8 cellular contexts compared by ENCODE assay signal in the genomic region with DNA sequence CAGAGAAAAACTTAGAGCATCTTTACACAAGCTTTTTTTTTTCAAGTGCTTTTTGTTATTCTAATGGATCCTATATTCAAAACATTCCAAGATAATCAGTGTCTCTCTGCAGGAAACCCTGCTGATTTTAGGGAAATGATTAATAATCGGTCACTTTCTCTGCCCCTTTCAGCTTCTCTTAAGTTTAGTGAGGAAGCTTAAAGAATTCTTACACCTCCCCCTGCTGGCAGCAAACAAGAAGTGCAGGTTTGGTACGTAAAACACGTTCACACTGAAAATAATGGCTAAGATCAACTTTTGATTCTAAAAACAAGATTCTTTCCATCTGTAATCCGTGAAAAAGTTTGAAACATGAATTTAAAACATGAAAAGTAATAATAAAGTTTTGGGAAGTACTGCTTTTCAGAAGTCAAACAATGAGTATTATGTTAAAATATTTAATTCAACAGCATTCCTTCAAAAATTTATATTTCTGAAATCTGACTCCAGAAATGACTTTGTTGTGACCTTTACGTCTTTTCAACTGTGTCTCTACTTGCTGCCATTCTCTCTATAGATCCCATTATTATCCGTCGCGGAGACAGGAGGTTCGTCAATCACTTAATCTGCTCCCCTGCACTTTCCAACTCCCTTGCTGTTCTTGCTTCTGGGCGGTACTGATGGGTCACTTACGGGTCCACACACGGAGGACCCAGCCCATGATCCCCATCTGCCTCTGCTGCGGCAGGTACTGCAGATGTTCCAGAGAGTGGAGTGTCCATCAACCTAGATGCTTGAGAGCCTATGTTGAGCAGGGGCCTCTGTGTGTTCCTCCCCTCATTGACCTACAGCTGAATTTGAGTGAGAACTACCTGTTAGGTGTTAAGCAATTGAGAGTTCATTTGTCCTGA.
A peak's percentile ranks its signal among the peaks of the same experiment; 100 is the strongest.
DNase-seq lines count a peak whose midpoint lies in the region; ATAC-seq, FAIRE-seq and TF ChIP-seq lines count a peak whose summit lies in the region.

No MANE protein-coding gene starts in this region.

- H3K18ac ChIP-seq in H1 (ENCODE audit: extremely low read depth, low read length): no peak overlapping the region

- H3K23me2 ChIP-seq in H1 (ENCODE audit: low read depth, low read length): no peaks in the 10 kb centered on the region

- no peaks in the 10 kb centered on the region for H3K79me1 ChIP-seq in H1 (ENCODE audit: low read depth, low read length)

- no peaks in the 10 kb centered on the region for H4K20me1 ChIP-seq in H1 (replicated peaks in 1 of 2; ENCODE audit: control insufficient read depth in 1 of 2, insufficient read depth in 2 of 2, low read length in 2 of 2)

- peak; percentile 88 to 90 for TF ChIP-seq RAD21 in H1 (IDR thresholded peaks at IDR 0.05 in 1 of 2, conservative IDR thresholded peaks at IDR 0.05 in 1 of 2; ENCODE audit: low read depth in 2 of 2, low read length in 2 of 2)

- no peak overlapping the region for H3K4me2 ChIP-seq in H1 (ENCODE audit: insufficient read depth in 1 of 2, low read depth in 2 of 2, low read length in 2 of 2)

- no peaks in the 10 kb centered on the region for H3K9me3 ChIP-seq in H1 (ENCODE audit: insufficient read depth in 2 of 2, low read depth in 1 of 2, low read length in 1 of 2)

- H2AK5ac ChIP-seq in H1 (ENCODE audit: low read depth, low read length): no peak overlapping the region

- H3K27me3 Mint-ChIP-seq in type B pancreatic cell: peaks cover 30% of the 10 kb centered on the region

- DNase-seq in DMS53 treated with DMSO at 0.1 percent for 48 hours (lab: John Stamatoyannopoulos, UW; ENCODE audit: unreplicated experiment): peak; percentile 1
- DNase-seq in M059J (ENCODE audit: low read depth): peak; percentile 33
- DNase-seq in SKM-1 treated with dmso at 0.1 percent for 144 hours (lab: John Stamatoyannopoulos, UW; ENCODE audit: unreplicated experiment): peak; percentile 58
- DNase-seq in H1 (ENCODE audit: low read depth in 1 of 2, low spot score in 2 of 2): peak in 1 of 2 experiments; percentile 50
- DNase-seq in midbrain (lab: John Stamatoyannopoulos, UW): peak; percentile 78
- no peak for DNase-seq in type B pancreatic cell (ENCODE audit: extremely low spot score, unreplicated experiment)
- no peak for DNase-seq in occipital lobe (lab: John Stamatoyannopoulos, UW)

- H3K27me3 ChIP-seq in H1 (replicated peaks in 1 of 4; ENCODE audit: control insufficient read depth in 3 of 4, extremely low read depth in 1 of 4, insufficient read depth in 3 of 4, low read length in 3 of 4): no peaks in the 10 kb centered on the region

- H3K27ac Mint-ChIP-seq in type B pancreatic cell: no peak overlapping the region

- peak overlapping the region; percentile 91 for H2BK20ac ChIP-seq in H1 (ENCODE audit: low read length)

- peak; percentile 62 for FAIRE-seq in H1 (lab: Jason Lieb, UNC)

- no peak overlapping the region for H3K14ac ChIP-seq in H1 (ENCODE audit: insufficient read length)

- peak overlapping the region; percentile 94; the same call in 1 of the 2 replicates for H2BK12ac ChIP-seq in H1 (ENCODE audit: low read depth, low read length)

- no peak overlapping the region for H4K5ac ChIP-seq in H1 (ENCODE audit: insufficient read length, low read depth, low read length)

- peak overlapping the region; percentile 91; the same call in 1 of the 2 replicates for H2AFZ ChIP-seq in H1 (ENCODE audit: low read length)

- 61% methylated on average over 13 of the region's 13 CpGs; no CpG with 5 or more reads in 1 of the 2 experiments for WGBS in H1 (ENCODE audit: extremely low coverage in 1 of 2, insufficient coverage in 1 of 2, insufficient read length in 1 of 2, insufficient replicate concordance in 2 of 2, low coverage in 1 of 2, low lambda C conversion rate in 2 of 2, missing lambda C conversion rate in 1 of 2), 2 experiments

- no peaks in the 10 kb centered on the region for H3K36me3 Mint-ChIP-seq in type B pancreatic cell

- peak overlapping the region; percentile 31; the same call in 1 of the 2 replicates for H2BK15ac ChIP-seq in H1 (ENCODE audit: low read length)

- H3K79me2 ChIP-seq in H1 (ENCODE audit: control insufficient read depth in 1 of 2, insufficient read depth in 2 of 2, low read length in 2 of 2): no peaks in the 10 kb centered on the region

- no peak for TF ChIP-seq POLR2A in H1 (IDR thresholded peaks at IDR 0.05; ENCODE audit: control extremely low read depth in 1 of 2, low read depth in 2 of 2, low read length in 2 of 2)

- H3K56ac ChIP-seq in H1 (replicated peaks; ENCODE audit: insufficient read length, low read depth, low read length): no peak overlapping the region

- H3K36me3 ChIP-seq in H1 (ENCODE audit: control insufficient read depth in 2 of 4, insufficient read depth in 4 of 4, low read length in 3 of 4): no peaks in the 10 kb centered on the region

- CTCF ChIA-PET in H1 (lab: Charles Lee; ENCODE audit: partially characterized antibody): interaction anchor here (0.6 to 4.0 kb wide), 54 partner anchors 9 to 1960 kb away, joined by 3 to 78 read pairs (median 4); no protein-coding TSS in a partner anchor

- no peak overlapping the region for H3K23ac ChIP-seq in H1 (ENCODE audit: insufficient read length)

- no peaks in the 10 kb centered on the region for H3K9me3 Mint-ChIP-seq in type B pancreatic cell

- TF ChIP-seq EP300 in H1 (IDR thresholded peaks at IDR 0.05; ENCODE audit: borderline replicate concordance in 1 of 2, low read depth in 2 of 2, low read length in 2 of 2): no peak

- TF ChIP-seq CTCF in H1 (IDR thresholded peaks at IDR 0.05; ENCODE audit: control extremely low read depth in 1 of 3, insufficient read depth in 1 of 3, low read depth in 1 of 3, low read length in 3 of 3) (peak in 2 of 3 experiments; percentile 66 to 74; a peak in 3 of 4 replicates), type B pancreatic cell (conservative IDR thresholded peaks at IDR 0.05) (peak; percentile 96)

- H3K4me1 ChIP-seq in H1 (replicated peaks in 1 of 4; ENCODE audit: control insufficient read depth in 3 of 4, insufficient read depth in 4 of 4, low read length in 3 of 4): peaks cover 0 to 5% (median 2%) of the 10 kb centered on the region in 4 experiments; a peak in 4 of 7 replicates

- H3K27ac ChIP-seq in H1 (ENCODE audit: low read depth, low read length): no peak overlapping the region

- peak; percentile 52 for ATAC-seq in GM19455 (IDR thresholded peaks at IDR 0.05; ENCODE audit: unreplicated experiment)

- H2BK120ac ChIP-seq in H1 (replicated peaks; ENCODE audit: low read depth, low read length): peak overlapping the region; percentile 52

- H3K4me3 ChIP-seq in H1 (ENCODE audit: extremely low read depth in 1 of 4, insufficient read depth in 2 of 4, low read depth in 3 of 4, low read length in 4 of 4): no peak overlapping the region

- H4K91ac ChIP-seq in H1 (replicated peaks; ENCODE audit: insufficient read length, low read length): peak overlapping the region; percentile 72

- peak overlapping the region; percentile 42; the same call in 1 of the 2 replicates for H2BK5ac ChIP-seq in H1 (ENCODE audit: low read depth, low read length)

- no peak overlapping the region for H3K4ac ChIP-seq in H1 (replicated peaks; ENCODE audit: insufficient read length, low read depth, low read length)

- no peak overlapping the region for H4K8ac ChIP-seq in H1 (ENCODE audit: extremely low read depth, insufficient read depth, low read length)

- POLR2A ChIA-PET in H1 (lab: Charles Lee; ENCODE audit: partially characterized antibody): no interaction called here

- no peak overlapping the region for H3K9ac ChIP-seq in H1 (replicated peaks in 1 of 4; ENCODE audit: extremely low read depth in 1 of 4, low read depth in 3 of 4, low read length in 3 of 4)

- peak overlapping the region; percentile 48 for H3K4me3 Mint-ChIP-seq in type B pancreatic cell

- peaks cover 12% of the 10 kb centered on the region for H3K4me1 Mint-ChIP-seq in type B pancreatic cell (ENCODE audit: unreplicated experiment)

TF ChIP-seq in H1, 55 proteins besides CTCF, POLR2A, EP300 and RAD21 (continues in another document):
- TF ChIP-seq BACH1 (IDR thresholded peaks at IDR 0.05; ENCODE audit: low read length) (no peak), CHD1 (IDR thresholded peaks at IDR 0.05; ENCODE audit: low read depth, low read length) (no peak), POLR2AphosphoS5 (IDR thresholded peaks at IDR 0.05; ENCODE audit: low read depth, low read length) (no peak), SIRT6 (IDR thresholded peaks at IDR 0.05; ENCODE audit: low read length) (no peak)

Comparison
In these comparisons a context has a peak if more than half of its experiments do, and no peak if none do; other contexts are left out.
1. DNase-seq: peak in DMS53 treated with DMSO at 0.1 percent for 48 hours (single experiment), M059J (single experiment), SKM-1 treated with dmso at 0.1 percent for 144 hours (single experiment) and midbrain (single experiment); none in type B pancreatic cell (single experiment) and occipital lobe (single experiment).